16 cellular contexts compared by ENCODE assay signal in the genomic region with DNA sequence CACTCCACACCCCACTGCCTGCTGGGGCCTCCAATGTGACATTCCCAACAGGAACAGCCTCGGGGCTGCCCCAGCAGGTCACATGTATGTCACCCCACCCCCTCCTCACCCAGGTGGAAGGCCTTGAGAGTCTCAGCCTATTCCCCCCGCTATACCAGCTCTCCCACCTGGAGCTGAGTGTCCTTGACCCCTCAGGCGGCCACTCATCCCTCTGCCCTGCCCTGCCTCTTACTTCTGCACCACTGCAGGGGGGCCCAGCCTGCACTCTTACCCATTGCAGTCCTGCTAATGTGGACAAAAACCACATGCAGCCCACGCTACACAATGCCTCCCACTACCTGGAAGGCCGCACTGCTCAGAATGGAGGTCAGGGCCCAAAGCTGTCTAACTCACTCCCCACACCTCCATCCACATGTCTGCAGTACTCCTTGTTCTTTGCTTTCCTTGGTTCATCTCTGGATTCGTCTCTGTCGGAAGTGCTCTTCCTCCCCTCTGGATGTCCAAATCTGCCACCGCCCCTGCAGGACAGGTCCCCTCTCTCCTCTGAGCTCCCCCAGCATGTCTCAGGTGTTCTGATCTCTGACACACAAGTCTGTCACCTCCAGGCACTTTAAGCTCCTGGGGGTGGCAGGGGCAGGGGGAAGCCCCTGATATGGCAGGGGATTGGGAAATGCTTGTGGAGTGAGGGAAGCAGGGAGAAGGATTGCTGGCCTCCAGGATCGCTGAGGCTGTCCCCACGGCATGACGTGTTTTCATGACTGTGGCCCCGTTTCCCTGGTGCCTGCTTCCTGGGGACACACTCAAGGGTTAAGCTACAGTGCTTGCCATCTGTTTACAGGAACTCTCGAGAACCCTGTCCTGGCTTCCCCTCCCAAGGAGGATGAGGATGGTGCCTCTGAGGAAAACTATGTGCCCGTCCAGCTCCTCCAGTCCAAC. TPM values are rescaled to one million over a fixed set of nuclear protein-coding genes. Genes with fewer than 3 reads are reported as not detected.
DNase-seq lines count a peak whose midpoint lies in the region; ATAC-seq and TF ChIP-seq lines count a peak whose summit lies in the region.
"Had no signal": no experiment of that assay in that cellular context is flagged by ENCODE, and none has a peak within 500 bp of the region (broad histone marks: within the 10 kb centered on the region; RNA-seq: fewer than 3 reads in every experiment).

No MANE protein-coding gene starts in this region.

- H3K4me1 ChIP-seq in BLaER1, result peaks cover 38% of the 10 kb centered on the region
- H3K4me1 ChIP-seq in CD8-positive, alpha-beta memory T cell (ENCODE audit: insufficient read depth, low read length), result peaks cover 20% of the 10 kb centered on the region
- peaks cover 22 to 24% of the 10 kb centered on the region in 2 donors for H3K4me1 ChIP-seq in naive thymus-derived CD4-positive, alpha-beta T cell (ENCODE audit: control insufficient read depth in 2 of 2, insufficient read depth in 2 of 2, low read length in 2 of 2)

- peaks cover 26% of the 10 kb centered on the region for H3K36me3 ChIP-seq in BLaER1
- H3K36me3 ChIP-seq in CD8-positive, alpha-beta memory T cell (ENCODE audit: insufficient read depth, low read length), result peaks cover 4% of the 10 kb centered on the region
- H3K36me3 ChIP-seq in naive thymus-derived CD4-positive, alpha-beta T cell (ENCODE audit: control insufficient read depth in 2 of 3, insufficient read depth in 3 of 3, low read length in 3 of 3), result peaks cover 0 to 40% (median 5%) of the 10 kb centered on the region in 3 experiments
- H3K36me3 ChIP-seq: breast epithelium had no signal

- ATAC-seq in naive thymus-derived CD4-positive, alpha-beta T cell, result no peak

- peaks cover 16% of the 10 kb centered on the region for H4K20me1 ChIP-seq in BLaER1

- no peak overlapping the region for H3K4me3 Mint-ChIP-seq in CD8-positive, alpha-beta memory T cell
- H3K4me3 Mint-ChIP-seq in activated naive CD8-positive, alpha-beta T cell treated with anti-CD3 and anti-CD28 coated beads for 36 hours, result no peak overlapping the region
- H3K4me3 Mint-ChIP-seq in naive thymus-derived CD4-positive, alpha-beta T cell, result no peak overlapping the region
- no peak overlapping the region for H3K4me3 Mint-ChIP-seq in chondrocyte (ENCODE audit: unreplicated experiment)
- H3K4me3 Mint-ChIP-seq: activated CD4-positive, alpha-beta memory T cell treated with anti-CD3 and anti-CD28 coated beads, Interleukin-2, amount 10 ng/mL, durations not matched to agents 7 days and 5 days had no signal

- TF ChIP-seq CTCF in chondrocyte (IDR thresholded peaks at IDR 0.05), result no peak

- no peaks in the 10 kb centered on the region for H3K27me3 Mint-ChIP-seq in CD8-positive, alpha-beta memory T cell
- peaks cover 15% of the 10 kb centered on the region for H3K27me3 Mint-ChIP-seq in activated naive CD8-positive, alpha-beta T cell treated with anti-CD3 and anti-CD28 coated beads for 36 hours
- no peaks in the 10 kb centered on the region for H3K27me3 Mint-ChIP-seq in naive thymus-derived CD4-positive, alpha-beta T cell
- H3K27me3 Mint-ChIP-seq in chondrocyte (ENCODE audit: low read depth), result no peaks in the 10 kb centered on the region
- H3K27me3 Mint-ChIP-seq: activated CD4-positive, alpha-beta memory T cell treated with anti-CD3 and anti-CD28 coated beads, Interleukin-2, amount 10 ng/mL, durations not matched to agents 7 days and 5 days had no signal

- H3K4me3 ChIP-seq in BLaER1, result no peak overlapping the region
- H3K4me3 ChIP-seq in CD8-positive, alpha-beta memory T cell (ENCODE audit: low read length), result no peak overlapping the region
- no peak overlapping the region for H3K4me3 ChIP-seq in naive thymus-derived CD4-positive, alpha-beta T cell (ENCODE audit: low read length)
- H3K4me3 ChIP-seq: breast epithelium, skin epidermis had no signal

- H3K36me3 Mint-ChIP-seq in CD8-positive, alpha-beta memory T cell, result peaks cover 0 to 41% (median 6%) of the 10 kb centered on the region in 3 donors
- H3K36me3 Mint-ChIP-seq in activated naive CD8-positive, alpha-beta T cell treated with anti-CD3 and anti-CD28 coated beads for 36 hours, result peaks cover 27% of the 10 kb centered on the region
- peaks cover 0 to 22% (median 4%) of the 10 kb centered on the region in 5 donors for H3K36me3 Mint-ChIP-seq in naive thymus-derived CD4-positive, alpha-beta T cell
- peaks cover 10% of the 10 kb centered on the region for H3K36me3 Mint-ChIP-seq in chondrocyte (ENCODE audit: low read depth)

- H3K4me1 Mint-ChIP-seq in CD8-positive, alpha-beta memory T cell, result peaks cover 34 to 43% (median 40%) of the 10 kb centered on the region in 3 donors
- H3K4me1 Mint-ChIP-seq in activated naive CD8-positive, alpha-beta T cell treated with anti-CD3 and anti-CD28 coated beads for 36 hours, result peaks cover 25% of the 10 kb centered on the region
- H3K4me1 Mint-ChIP-seq in naive thymus-derived CD4-positive, alpha-beta T cell, result peaks cover 16 to 38% (median 29%) of the 10 kb centered on the region in 7 donors
- H3K4me1 Mint-ChIP-seq in chondrocyte (ENCODE audit: low read depth), result peaks cover 23% of the 10 kb centered on the region

- no peaks in the 10 kb centered on the region for H3K27me3 ChIP-seq in BLaER1
- no peaks in the 10 kb centered on the region for H3K27me3 ChIP-seq in CD8-positive, alpha-beta memory T cell (ENCODE audit: insufficient read depth, low read length, poor library complexity, severe bottlenecking)
- H3K27me3 ChIP-seq in naive thymus-derived CD4-positive, alpha-beta T cell (ENCODE audit: control insufficient read depth in 2 of 2, insufficient read depth in 2 of 2, low read length in 2 of 2), result no peaks in the 10 kb centered on the region
- H3K27me3 ChIP-seq: breast epithelium had no signal

- POLR2A ChIA-PET in CD8-positive, alpha-beta memory T cell (lab: Charles Lee), result interaction anchor here (0.5 kb wide), 1 partner anchor 203 kb away, joined by 4 read pairs; no protein-coding TSS in a partner anchor
- POLR2A ChIA-PET in naive thymus-derived CD4-positive, alpha-beta T cell (lab: Charles Lee), result interaction anchor here (1.6 kb wide), 1 partner anchor 21 kb away, joined by 5 read pairs; the partner anchor contains the start of gene TRPV2

- intact Hi-C loops in naive thymus-derived CD4-positive, alpha-beta T cell (cut with micrococcal nuclease), result loop anchor here in 1 of 2 donors (5.0 to 10.0 kb wide), 3 partner anchors 56 to 849 kb away; partner anchors contain the start of genes COPS3 and LRRC75A

- DNase-seq in CD8-positive, alpha-beta memory T cell, result no peak
- no peak for DNase-seq in activated naive CD8-positive, alpha-beta T cell treated with anti-CD3 and anti-CD28 coated beads for 36 hours
- no peak for DNase-seq in naive thymus-derived CD4-positive, alpha-beta T cell
- DNase-seq in chondrocyte (ENCODE audit: low spot score) (no peak), NK-92 (lab: John Stamatoyannopoulos, UW; ENCODE audit: unreplicated experiment) (no peak), NCI-H1092 treated with DMSO at 0.1 percent for 48 hours (lab: John Stamatoyannopoulos, UW) (no peak)
- DNase-seq: activated CD4-positive, alpha-beta memory T cell treated with anti-CD3 and anti-CD28 coated beads, Interleukin-2, amount 10 ng/mL, durations not matched to agents 7 days and 5 days; activated effector memory CD4-positive, alpha-beta T cell treated with Interleukin-2 at 50 U/mL for 16 hours; DMS153; KG1; kidney glomerular epithelial cell; SHP77 treated with DMSO at 0.1 percent for 48 hours had no signal

- no peak overlapping the region for H3K9ac ChIP-seq in BLaER1
- H3K9ac ChIP-seq: parathyroid adenoma had no signal

- CTCF ChIA-PET in CD8-positive, alpha-beta memory T cell (lab: Charles Lee), result interaction anchor here (0.7 kb wide), 1 partner anchor 21 kb away, joined by 3 read pairs; the partner anchor contains the start of gene TRPV2
- CTCF ChIA-PET in naive thymus-derived CD4-positive, alpha-beta T cell (lab: Charles Lee), result interaction anchor here (0.7 kb wide), 1 partner anchor 17 kb away, joined by 3 read pairs; no protein-coding TSS in a partner anchor

- no peaks in the 10 kb centered on the region for H3K9me3 ChIP-seq in BLaER1
- H3K9me3 ChIP-seq in CD8-positive, alpha-beta memory T cell (ENCODE audit: low read length), result no peaks in the 10 kb centered on the region
- no peaks in the 10 kb centered on the region for H3K9me3 ChIP-seq in naive thymus-derived CD4-positive, alpha-beta T cell (ENCODE audit: control insufficient read depth in 2 of 3, low read length in 3 of 3)
- H3K9me3 ChIP-seq: breast epithelium had no signal

- no peak overlapping the region for H3K4me2 ChIP-seq in BLaER1

- H3K27ac ChIP-seq in BLaER1, result 0 out of 2 replicates have a peak overlapping the region, but pooled peaks have one; percentile 45
- no peak overlapping the region for H3K27ac ChIP-seq in CD8-positive, alpha-beta memory T cell (ENCODE audit: low read depth, low read length)
- no peak overlapping the region for H3K27ac ChIP-seq in naive thymus-derived CD4-positive, alpha-beta T cell (ENCODE audit: low read depth, low read length)
- H3K27ac ChIP-seq: breast epithelium, parathyroid adenoma had no signal

- peak overlapping the region; percentile 37 to 94 (median 84) for H3K27ac Mint-ChIP-seq in CD8-positive, alpha-beta memory T cell
- peak overlapping the region; percentile 72 for H3K27ac Mint-ChIP-seq in activated naive CD8-positive, alpha-beta T cell treated with anti-CD3 and anti-CD28 coated beads for 36 hours
- H3K27ac Mint-ChIP-seq in naive thymus-derived CD4-positive, alpha-beta T cell, result peak overlapping the region; percentile 19 to 93 (median 64)
- H3K27ac Mint-ChIP-seq in chondrocyte (ENCODE audit: unreplicated experiment), result no peak overlapping the region

- no peaks in the 10 kb centered on the region for H3K9me3 Mint-ChIP-seq in CD8-positive, alpha-beta memory T cell
- H3K9me3 Mint-ChIP-seq in activated naive CD8-positive, alpha-beta T cell treated with anti-CD3 and anti-CD28 coated beads for 36 hours, result peaks cover 2% of the 10 kb centered on the region
- no peaks in the 10 kb centered on the region for H3K9me3 Mint-ChIP-seq in naive thymus-derived CD4-positive, alpha-beta T cell
- H3K9me3 Mint-ChIP-seq in chondrocyte (ENCODE audit: low read depth), result no peaks in the 10 kb centered on the region
- H3K9me3 Mint-ChIP-seq: activated CD4-positive, alpha-beta memory T cell treated with anti-CD3 and anti-CD28 coated beads, Interleukin-2, amount 10 ng/mL, durations not matched to agents 7 days and 5 days had no signal

RNA-seq across cellular contexts. Expression of gene TRPV2, which starts 20.8 kb away (rescaled TPM):
- total RNA-seq in CD8-positive, alpha-beta memory T cell, result 10 to 100 TPM; 60.0 to 67.3 TPM
- 134 TPM for polyA plus RNA-seq in CD8-positive, alpha-beta memory T cell
- 10 to 100 TPM; 34.4 to 40.2 TPM for total RNA-seq in activated naive CD8-positive, alpha-beta T cell treated with anti-CD3 and anti-CD28 coated beads for 36 hours
- 100 to 1,000 TPM in 1 of 5 experiments, 10 to 100 TPM in 4; 66.8 to 141 (median 80.0) TPM for total RNA-seq in naive thymus-derived CD4-positive, alpha-beta T cell
- polyA plus RNA-seq in naive thymus-derived CD4-positive, alpha-beta T cell, result 100 to 1,000 TPM in 1 of 2 donors, 10 to 100 TPM in 1; 78.7 to 104 TPM
- 1.6 to 47.6 TPM (median 43.5 TPM) in 3 replicates for total RNA-seq in chondrocyte

RNA-seq across cellular contexts. Expression of gene UBB, which starts 55.3 kb away (rescaled TPM):
- 1,000 to 10,000 TPM; 1,678 to 1,690 TPM for total RNA-seq in CD8-positive, alpha-beta memory T cell
- polyA plus RNA-seq in CD8-positive, alpha-beta memory T cell, result 2,132 TPM
- 1,000 to 10,000 TPM; 1,498 to 1,547 TPM for total RNA-seq in activated naive CD8-positive, alpha-beta T cell treated with anti-CD3 and anti-CD28 coated beads for 36 hours
- total RNA-seq in naive thymus-derived CD4-positive, alpha-beta T cell, result 1,000 to 10,000 TPM in 1 of 5 experiments, 100 to 1,000 TPM in 4; 537 to 1,283 (median 621) TPM
- polyA plus RNA-seq in naive thymus-derived CD4-positive, alpha-beta T cell, result 1,000 to 10,000 TPM; 1,829 to 1,950 TPM
- total RNA-seq in chondrocyte, result 1,031 to 1,215 TPM (median 1,058 TPM) in 3 replicates

RNA-seq across cellular contexts. Expression of gene LRRC75A, which starts 55.8 kb away (rescaled TPM):
- 1 to 10 TPM; 2.2 to 2.6 TPM for total RNA-seq in CD8-positive, alpha-beta memory T cell
- 4.6 TPM for polyA plus RNA-seq in CD8-positive, alpha-beta memory T cell
- 1 to 10 TPM; 1.5 to 1.7 TPM for total RNA-seq in activated naive CD8-positive, alpha-beta T cell treated with anti-CD3 and anti-CD28 coated beads for 36 hours
- total RNA-seq in naive thymus-derived CD4-positive, alpha-beta T cell, result 1 to 10 TPM in 4 of 5 experiments, under 1 TPM in 1; 0.92 to 5.2 (median 3.8) TPM
- polyA plus RNA-seq in naive thymus-derived CD4-positive, alpha-beta T cell, result 1 to 10 TPM; 1.7 to 2.6 TPM
- 2.2 to 4.1 TPM (median 2.3 TPM) in 3 replicates for total RNA-seq in chondrocyte
